ENCODE assay signal across 15 cellular contexts in the genomic region with DNA sequence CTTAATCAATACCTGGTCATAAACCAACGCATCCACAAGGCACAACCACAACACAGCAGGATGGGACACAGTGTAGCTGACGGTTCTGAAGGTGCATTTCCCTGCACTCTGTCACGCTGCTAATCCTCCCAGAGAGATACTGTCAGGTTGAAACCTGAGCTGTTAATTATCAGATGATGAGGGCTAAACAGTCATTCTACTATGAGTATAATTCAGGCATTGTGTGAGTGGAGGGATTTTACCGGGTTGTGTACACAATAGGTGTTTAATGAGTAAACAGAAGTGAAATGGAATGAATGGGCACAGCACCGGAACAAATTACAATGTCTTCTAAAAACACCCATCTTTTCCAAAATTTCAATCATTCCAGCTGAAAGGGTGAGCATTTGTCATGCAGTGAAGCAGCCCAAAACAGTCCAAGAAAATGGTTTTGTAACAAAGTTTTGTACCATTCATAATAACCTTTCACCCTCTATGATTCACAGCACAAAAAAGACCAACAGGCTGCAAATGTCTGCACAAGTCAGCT.
DNase-seq lines count a peak whose midpoint lies in the region; ATAC-seq and TF ChIP-seq lines count a peak whose summit lies in the region.
"Had no signal": no experiment of that assay in that cellular context is flagged by ENCODE, and none has a peak within 500 bp of the region (broad histone marks: within the 10 kb centered on the region; RNA-seq: fewer than 3 reads in every experiment).

No MANE protein-coding gene starts in this region.

- H2BK15ac ChIP-seq in mesendoderm (replicated peaks; ENCODE audit: low read depth) = no peak overlapping the region

- no peaks in the 10 kb centered on the region for H3K4me1 ChIP-seq in mesendoderm (ENCODE audit: control insufficient read depth, low read depth, low read length)

- DNase-seq in NCI-H1105 (lab: John Stamatoyannopoulos, UW) = peak; percentile 79
- DNase-seq in NCI-H510A treated with DMSO at 0.1 percent for 48 hours (lab: John Stamatoyannopoulos, UW) = peak; percentile 83
- peak; percentile 81 for DNase-seq in epithelial cell of esophagus (ENCODE audit: low read depth)
- DNase-seq in stimulated activated effector memory CD8-positive, alpha-beta T cell treated with anti-CD3 and anti-CD28 coated beads, Interleukin-12 subunit alpha, Interleukin-12 subunit beta, amount 100 ng/mL, for 72 hours (ENCODE audit: low spot score in 2 of 2) = no peak
- DNase-seq in stimulated activated naive CD4-positive, alpha-beta T cell (lab: John Stamatoyannopoulos, UW) = no peak
- no peak for DNase-seq in mesendoderm
- DNase-seq in NCI-H446 treated with DMSO at 0.1 percent for 48 hours (lab: John Stamatoyannopoulos, UW) = no peak
- DNase-seq: activated CD4-positive, alpha-beta memory T cell treated with anti-CD3 and anti-CD28 coated beads, Interleukin-2, amount 10 ng/mL, durations not matched to agents 7 days and 5 days; CD8-positive, alpha-beta memory T cell; Karpas-422; lower lobe of right lung had no signal

- H3K27me3 ChIP-seq in mesendoderm (ENCODE audit: insufficient read depth, low read length, poor library complexity) = no peaks in the 10 kb centered on the region
- H3K27me3 ChIP-seq: suprapubic skin had no signal

- no peak overlapping the region for H3K23ac ChIP-seq in mesendoderm (ENCODE audit: low read length)

- no peak overlapping the region for H3K27ac ChIP-seq in mesendoderm (ENCODE audit: low read depth, low read length)
- H3K27ac ChIP-seq: lower lobe of right lung, parathyroid adenoma, suprapubic skin had no signal

- no peak overlapping the region for H2BK5ac ChIP-seq in mesendoderm (ENCODE audit: low read length)

- no peak overlapping the region for H4K5ac ChIP-seq in mesendoderm (ENCODE audit: low read length)

- H2BK120ac ChIP-seq in mesendoderm (ENCODE audit: low read depth, low read length) = no peak overlapping the region

- no peak overlapping the region for H3K18ac ChIP-seq in mesendoderm (ENCODE audit: low read length)

- H3K4me3 ChIP-seq in epithelial cell of esophagus (ENCODE audit: low read length) = no peak overlapping the region
- no peak overlapping the region for H3K4me3 ChIP-seq in mesendoderm (ENCODE audit: low read length)
- H3K4me3 ChIP-seq: lower lobe of right lung, suprapubic skin had no signal

- no peak overlapping the region for H4K8ac ChIP-seq in mesendoderm (ENCODE audit: low read depth, low read length)

- H3K4me2 ChIP-seq in mesendoderm (ENCODE audit: low read length) = no peak overlapping the region

- H2AK5ac ChIP-seq in mesendoderm (ENCODE audit: low read length) = no peak overlapping the region

- H3K4ac ChIP-seq in mesendoderm (ENCODE audit: low read depth, low read length) = no peak overlapping the region

- H3K56ac ChIP-seq in mesendoderm (ENCODE audit: low read length) = no peak overlapping the region

- H3K4me3 Mint-ChIP-seq in stimulated activated effector memory CD8-positive, alpha-beta T cell treated with anti-CD3 and anti-CD28 coated beads, Interleukin-12 subunit alpha, Interleukin-12 subunit beta, amount 100 ng/mL, for 72 hours = no peak overlapping the region
- H3K4me3 Mint-ChIP-seq: activated CD4-positive, alpha-beta memory T cell treated with anti-CD3 and anti-CD28 coated beads, Interleukin-2, amount 10 ng/mL, durations not matched to agents 7 days and 5 days; CD8-positive, alpha-beta memory T cell had no signal

- H3K36me3 Mint-ChIP-seq in stimulated activated effector memory CD8-positive, alpha-beta T cell treated with anti-CD3 and anti-CD28 coated beads, Interleukin-12 subunit alpha, Interleukin-12 subunit beta, amount 100 ng/mL, for 72 hours = peaks cover 14% of the 10 kb centered on the region
- H3K36me3 Mint-ChIP-seq: activated naive CD4-positive, alpha-beta T cell treated with anti-CD3 and anti-CD28 coated beads, Interleukin-2, amount 50 U/mL, for 72 hours had no signal

- no peak overlapping the region for H3K9ac ChIP-seq in mesendoderm (ENCODE audit: low read length)
- H3K9ac ChIP-seq: parathyroid adenoma had no signal

- H3K27ac Mint-ChIP-seq in stimulated activated effector memory CD8-positive, alpha-beta T cell treated with anti-CD3 and anti-CD28 coated beads, Interleukin-12 subunit alpha, Interleukin-12 subunit beta, amount 100 ng/mL, for 72 hours = no peak overlapping the region
- H3K27ac Mint-ChIP-seq: activated CD4-positive, alpha-beta memory T cell treated with anti-CD3 and anti-CD28 coated beads, Interleukin-2, amount 10 ng/mL, durations not matched to agents 7 days and 5 days; activated naive CD4-positive, alpha-beta T cell treated with anti-CD3 and anti-CD28 coated beads, Interleukin-2, amount 50 U/mL, for 72 hours; CD8-positive, alpha-beta memory T cell had no signal

- no peaks in the 10 kb centered on the region for H3K79me2 ChIP-seq in mesendoderm (ENCODE audit: control insufficient read depth, insufficient read depth, low read length)
- H3K79me2 ChIP-seq: parathyroid adenoma had no signal

- H3K79me1 ChIP-seq in mesendoderm (ENCODE audit: low read length) = no peaks in the 10 kb centered on the region

- H3K4me1 Mint-ChIP-seq in stimulated activated effector memory CD8-positive, alpha-beta T cell treated with anti-CD3 and anti-CD28 coated beads, Interleukin-12 subunit alpha, Interleukin-12 subunit beta, amount 100 ng/mL, for 72 hours = peaks cover under 1% of the 10 kb centered on the region
- H3K4me1 Mint-ChIP-seq: CD8-positive, alpha-beta memory T cell had no signal

- no CpG with 5 or more reads among the region's 5 CpGs for WGBS in mesendoderm (ENCODE audit: extremely low coverage, insufficient coverage, low lambda C conversion rate)

- no peak for TF ChIP-seq CTCF in epithelial cell of esophagus (IDR thresholded peaks at IDR 0.05; ENCODE audit: insufficient read depth, low read depth, low read length, missing control alignments)

- no peaks in the 10 kb centered on the region for H3K9me3 Mint-ChIP-seq in stimulated activated effector memory CD8-positive, alpha-beta T cell treated with anti-CD3 and anti-CD28 coated beads, Interleukin-12 subunit alpha, Interleukin-12 subunit beta, amount 100 ng/mL, for 72 hours
- H3K9me3 Mint-ChIP-seq: activated CD4-positive, alpha-beta memory T cell treated with anti-CD3 and anti-CD28 coated beads, Interleukin-2, amount 10 ng/mL, durations not matched to agents 7 days and 5 days; activated naive CD4-positive, alpha-beta T cell treated with anti-CD3 and anti-CD28 coated beads, Interleukin-2, amount 50 U/mL, for 72 hours; CD8-positive, alpha-beta memory T cell had no signal

- H3K36me3 ChIP-seq in mesendoderm (ENCODE audit: control insufficient read depth, insufficient read depth, low read length) = no peaks in the 10 kb centered on the region

- ATAC-seq in stimulated activated effector memory CD8-positive, alpha-beta T cell treated with anti-CD3 and anti-CD28 coated beads, Interleukin-12 subunit alpha, Interleukin-12 subunit beta, amount 100 ng/mL, for 72 hours = peak; percentile 46
- no peak for ATAC-seq in HG03521 (IDR thresholded peaks at IDR 0.05; ENCODE audit: unreplicated experiment)

Comparison
In these comparisons a context has a peak if more than half of its experiments do, and no peak if none do; other contexts are left out.
1. DNase-seq: peak in NCI-H1105 (single experiment), NCI-H510A treated with DMSO at 0.1 percent for 48 hours (single experiment) and epithelial cell of esophagus (single experiment); none in stimulated activated effector memory CD8-positive, alpha-beta T cell treated with anti-CD3 and anti-CD28 coated beads, Interleukin-12 subunit alpha, Interleukin-12 subunit beta, amount 100 ng/mL, for 72 hours (0 of 2), stimulated activated naive CD4-positive, alpha-beta T cell (0 of 6), mesendoderm (single experiment) and NCI-H446 treated with DMSO at 0.1 percent for 48 hours (single experiment).